In the genomic region with DNA sequence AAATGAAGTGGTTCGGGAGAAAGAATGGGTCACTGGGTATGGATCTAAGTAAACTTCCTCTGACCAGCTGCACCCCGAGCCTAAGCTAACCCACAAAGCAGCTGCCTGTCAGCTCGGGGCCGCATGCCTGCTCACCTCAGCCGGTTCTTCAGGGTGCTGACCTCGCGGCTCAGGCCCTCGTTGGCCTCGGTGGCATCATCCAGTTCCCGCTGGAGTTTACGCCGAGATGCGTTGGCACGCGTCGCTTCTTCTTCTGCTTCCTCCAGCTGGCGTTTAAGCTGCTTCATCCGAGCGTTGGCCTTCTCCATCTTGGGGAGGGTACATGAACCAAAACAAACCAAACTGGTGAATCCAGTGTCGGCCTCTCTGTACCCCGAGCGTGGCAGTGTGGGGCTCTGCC, we compare ENCODE assay signal across 18 cellular contexts.
"Had no signal": no experiment of that assay in that cellular context is flagged by ENCODE, and none has a peak within 500 bp of the region (broad histone marks: within the 10 kb centered on the region; RNA-seq: fewer than 3 reads in every experiment).

No MANE protein-coding gene starts in this region.

- H2AFZ ChIP-seq: neural progenitor cell had no signal

- H3K27me3 Mint-ChIP-seq: natural killer cell treated with Interleukin-12 subunit alpha and Interleukin-12 subunit beta and Interleukin-15 and Interleukin-18, amount 100 ng/mL, for 72 hours; stimulated activated naive CD8-positive, alpha-beta T cell treated with anti-CD3 and anti-CD28 coated beads, Interleukin-15, Interleukin-2, amounts not matched to agents 100 ng/mL and 50 ng/mL, for 24 hours had no signal

- H3K27ac Mint-ChIP-seq: natural killer cell treated with Interleukin-12 subunit alpha and Interleukin-12 subunit beta and Interleukin-15 and Interleukin-18, amount 100 ng/mL, for 72 hours; neural progenitor cell; stimulated activated effector memory CD8-positive, alpha-beta T cell treated with anti-CD3 and anti-CD28 coated beads, Interleukin-12 subunit alpha, Interleukin-12 subunit beta, amount 100 ng/mL, for 72 hours had no signal

- H3K4me3 Mint-ChIP-seq: natural killer cell treated with Interleukin-12 subunit alpha and Interleukin-12 subunit beta and Interleukin-15 and Interleukin-18, amount 100 ng/mL, for 72 hours; neural progenitor cell; stimulated activated effector memory CD8-positive, alpha-beta T cell treated with anti-CD3 and anti-CD28 coated beads, Interleukin-12 subunit alpha, Interleukin-12 subunit beta, amount 100 ng/mL, for 72 hours; stimulated activated naive CD8-positive, alpha-beta T cell treated with anti-CD3 and anti-CD28 coated beads, Interleukin-15, Interleukin-2, amounts not matched to agents 100 ng/mL and 50 ng/mL, for 24 hours had no signal

- H3K9me3 Mint-ChIP-seq: natural killer cell treated with Interleukin-12 subunit alpha and Interleukin-12 subunit beta and Interleukin-15 and Interleukin-18, amount 100 ng/mL, for 72 hours; neural progenitor cell; stimulated activated effector memory CD8-positive, alpha-beta T cell treated with anti-CD3 and anti-CD28 coated beads, Interleukin-12 subunit alpha, Interleukin-12 subunit beta, amount 100 ng/mL, for 72 hours; stimulated activated naive CD8-positive, alpha-beta T cell treated with anti-CD3 and anti-CD28 coated beads, Interleukin-15, Interleukin-2, amounts not matched to agents 100 ng/mL and 50 ng/mL, for 24 hours had no signal

- H3K4me3 ChIP-seq: colonic mucosa, gastrocnemius medialis, heart right ventricle, mucosa of descending colon, neural progenitor cell, ovary, right atrium auricular region, smooth muscle cell, tibial nerve had no signal

- H3K9me3 ChIP-seq: colonic mucosa, gastrocnemius medialis, heart right ventricle, mucosa of descending colon, ovary, right atrium auricular region, tibial nerve had no signal

- H3K4me2 ChIP-seq: neural progenitor cell, smooth muscle cell had no signal

- H3K27me3 ChIP-seq: colonic mucosa, gastrocnemius medialis, heart right ventricle, neural progenitor cell, ovary, right atrium auricular region, tibial nerve had no signal

- H3K4me1 ChIP-seq: colonic mucosa, neural progenitor cell had no signal

- H3K36me3 ChIP-seq: colonic mucosa, ovary had no signal

- DNase-seq: colonic mucosa; dermis blood vessel endothelial cell; effector CD4-positive, alpha-beta T cell; gastrocnemius medialis; heart right ventricle; islet precursor cell; mammary epithelial cell; mucosa of descending colon; nucleus accumbens; ovary; stimulated activated CD4-positive, alpha-beta T cell treated with anti-CD3 and anti-CD28 coated beads, Interleukin-2, amount 100 ng/mL, for 48 hours had no signal

- H3K27ac ChIP-seq: colonic mucosa, gastrocnemius medialis, heart right ventricle, neural progenitor cell, ovary, right atrium auricular region had no signal

- H3K4me1 Mint-ChIP-seq: neural progenitor cell had no signal

- H3K9ac ChIP-seq: neural progenitor cell had no signal
